In genomic region chr1:231690072-231690471, GRCh38 we compare ENCODE assay signal across 16 cellular contexts.
DNase-seq lines count a peak whose midpoint lies in the region; ATAC-seq, FAIRE-seq and TF ChIP-seq lines count a peak whose summit lies in the region.
"Had no signal": no experiment of that assay in that cellular context is flagged by ENCODE, and none has a peak within 500 bp of the region (broad histone marks: within the 10 kb centered on the region; RNA-seq: fewer than 3 reads in every experiment).

No MANE protein-coding gene starts in this region.

- TF ChIP-seq RAD21 in IMR-90 (IDR thresholded peaks at IDR 0.05; ENCODE audit: low read length): no peak

- H4K20me1 ChIP-seq in IMR-90 (ENCODE audit: insufficient read depth, low read length) (no peaks in the 10 kb centered on the region), PC-3 (ENCODE audit: low read length) (no peaks in the 10 kb centered on the region)

- peaks cover 8% of the 10 kb centered on the region; the same call in 1 of the 2 replicates for H3K9me1 ChIP-seq in IMR-90 (ENCODE audit: insufficient read depth, low read length)

- H3K27me3 ChIP-seq in IMR-90 (ENCODE audit: control insufficient read depth, insufficient read depth, low read length): no peaks in the 10 kb centered on the region
- H3K27me3 ChIP-seq in pancreas: no peaks in the 10 kb centered on the region
- H3K27me3 ChIP-seq in PC-3 (ENCODE audit: low read length): no peaks in the 10 kb centered on the region
- H3K27me3 ChIP-seq: brain microvascular endothelial cell had no signal

- TF ChIP-seq CTCF in IMR-90 (conservative IDR thresholded peaks at IDR 0.05; ENCODE audit: low read depth, low read length) (no peak), pancreas (IDR thresholded peaks at IDR 0.05) (no peak), PC-3 (conservative IDR thresholded peaks at IDR 0.05; ENCODE audit: low read depth, low read length) (no peak)

- no peak overlapping the region for H4K5ac ChIP-seq in IMR-90 (ENCODE audit: low read depth, low read length)

- H3K4me2 ChIP-seq in IMR-90 (ENCODE audit: low read depth, low read length) (no peak overlapping the region), PC-3 (ENCODE audit: low read length) (no peak overlapping the region)

- no peak for TF ChIP-seq POLR2A in IMR-90 (IDR thresholded peaks at IDR 0.05; ENCODE audit: low read depth, low read length)

- peaks cover 16 to 20% (median 18%) of the 10 kb centered on the region in 3 donors for H3K4me1 Mint-ChIP-seq in naive B cell

- peaks cover 9% of the 10 kb centered on the region; the same call in 1 of the 2 replicates for H3K4me1 ChIP-seq in IMR-90 (ENCODE audit: control insufficient read depth, insufficient read depth, low read length)
- no peaks in the 10 kb centered on the region for H3K4me1 ChIP-seq in pancreas
- H3K4me1 ChIP-seq in PC-3 (ENCODE audit: insufficient read depth, low read length): no peaks in the 10 kb centered on the region

- no peak overlapping the region for H2AK9ac ChIP-seq in IMR-90 (replicated peaks; ENCODE audit: low read depth, low read length, poor library complexity)

- H3K4me3 Mint-ChIP-seq in naive B cell: peak overlapping the region in 6 of 8 donors; percentile 16 to 66 (median 55)
- H3K4me3 Mint-ChIP-seq: activated CD4-positive, alpha-beta memory T cell treated with anti-CD3 and anti-CD28 coated beads, Interleukin-2, amount 10 ng/mL, durations not matched to agents 7 days and 5 days; CD8-positive, alpha-beta T cell had no signal

- DNase-seq in DMS53 treated with DMSO at 0.1 percent for 48 hours (lab: John Stamatoyannopoulos, UW; ENCODE audit: unreplicated experiment) (peak; percentile 78), IMR-90 (no peak), SHP77 treated with DMSO at 0.1 percent for 48 hours (lab: John Stamatoyannopoulos, UW) (peak; percentile 40), naive B cell (peak; percentile 63), pancreas (no peak), PC-3 (no peak)
- DNase-seq: activated CD4-positive, alpha-beta memory T cell treated with anti-CD3 and anti-CD28 coated beads, Interleukin-2, amount 10 ng/mL, durations not matched to agents 7 days and 5 days; activated gamma-delta T cell treated with Interleukin-2 at 50 U/mL for 16 hours; brain microvascular endothelial cell; CD8-positive, alpha-beta T cell; naive thymus-derived CD8-positive, alpha-beta T cell; NCI-H226; T-helper 9 cell had no signal

- H3K79me2 ChIP-seq in PC-3 (ENCODE audit: low read length): no peaks in the 10 kb centered on the region

- no peak for FAIRE-seq in pancreas (lab: Jason Lieb, UNC)

- no peak overlapping the region for H3K4me3 ChIP-seq in IMR-90 (ENCODE audit: insufficient read depth, low read depth, low read length)
- H3K4me3 ChIP-seq in pancreas: no peak overlapping the region
- no peak overlapping the region for H3K4me3 ChIP-seq in PC-3 (ENCODE audit: low read length)

- no peak overlapping the region for H2BK20ac ChIP-seq in IMR-90 (ENCODE audit: low read depth, low read length)

- no peak overlapping the region for H3K4ac ChIP-seq in IMR-90 (ENCODE audit: low read depth, low read length)

- dilution Hi-C loops in IMR-90 (cut with HindIII; ENCODE audit: low sequenced_read_pairs, unreplicated experiment): no loop called here

- intact Hi-C loops in IMR-90 (cut with micrococcal nuclease) (no loop called here), pancreas (cut with DNase I) (no loop called here), PC-3 (cut with micrococcal nuclease) (no loop called here)

- peaks cover 21 to 26% of the 10 kb centered on the region in 2 donors for H3K36me3 Mint-ChIP-seq in naive B cell

- no peaks in the 10 kb centered on the region; a peak in 1 of 4 replicates for H3K79me1 ChIP-seq in IMR-90 (ENCODE audit: low read depth in 1 of 2, low read length in 2 of 2)

- POLR2A ChIA-PET in IMR-90 (lab: Charles Lee; ENCODE audit: unreplicated experiment) (no interaction called here), PC-3 (lab: Charles Lee; ENCODE audit: unreplicated experiment) (no interaction called here)

- H3K56ac ChIP-seq in IMR-90 (ENCODE audit: extremely low read depth, insufficient read depth, low read length): no peak overlapping the region

- H3K23ac ChIP-seq in IMR-90 (ENCODE audit: low read depth, low read length): no peak overlapping the region

- no peak for ATAC-seq in IMR-90 (ENCODE audit: low read depth)
- ATAC-seq in naive B cell (ENCODE audit: low read depth in 2 of 2): peak; percentile 100
- ATAC-seq in GM21360 (IDR thresholded peaks at IDR 0.05; ENCODE audit: unreplicated experiment): no peak
- no peak for ATAC-seq in pancreas
- ATAC-seq in PC-3: no peak
- ATAC-seq: CD8-positive, alpha-beta T cell; naive thymus-derived CD8-positive, alpha-beta T cell had no signal

- no peak overlapping the region for H4K8ac ChIP-seq in IMR-90 (ENCODE audit: low read depth in 2 of 2, low read length in 2 of 2)

- H3K9me2 ChIP-seq in PC-3 (replicated peaks; ENCODE audit: low read length): no peaks in the 10 kb centered on the region

- H3K27ac ChIP-seq in IMR-90 (ENCODE audit: insufficient read depth, low read length) (no peak overlapping the region), pancreas (no peak overlapping the region), PC-3 (ENCODE audit: low read length) (no peak overlapping the region)
- H3K27ac ChIP-seq: brain microvascular endothelial cell, RWPE1 had no signal

- 96% methylated on average over 4 of the region's 9 CpGs; no CpG with 5 or more reads in 1 of the 2 experiments for WGBS in IMR-90 (ENCODE audit: extremely low coverage in 2 of 2, insufficient read length in 1 of 2), 2 experiments
- 58 to 61% methylated on average over 9 of the region's 9 CpGs for WGBS in pancreas, 2 donors

- H3K9me3 ChIP-seq in IMR-90 (ENCODE audit: control insufficient read depth, insufficient read depth, low read length) (peaks cover 2% of the 10 kb centered on the region; the same call in 1 of the 2 replicates), pancreas (no peaks in the 10 kb centered on the region), PC-3 (ENCODE audit: low read length) (no peaks in the 10 kb centered on the region)

- BruUV-seq in IMR-90 (replicated peaks; lab: Mats Ljungman, UMichigan) (no TSS peak), PC-3 (replicated peaks; lab: Mats Ljungman, UMichigan) (no TSS peak)

- H2AK5ac ChIP-seq in IMR-90 (ENCODE audit: low read depth, low read length): no peak overlapping the region

- CTCF ChIA-PET in IMR-90 (lab: Yijun Ruan, JAX): no interaction called here
- CTCF ChIA-PET in PC-3 (lab: Charles Lee): no interaction called here

- H3K9me3 Mint-ChIP-seq in naive B cell: peaks cover 0 to 22% (median 18%) of the 10 kb centered on the region in 7 donors

- no peak overlapping the region for H2BK5ac ChIP-seq in IMR-90 (ENCODE audit: low read depth, low read length, poor library complexity, severe bottlenecking)

- no peak overlapping the region; the same call in 1 of the 2 replicates for H3K18ac ChIP-seq in IMR-90 (ENCODE audit: low read depth, low read length)

- no peak overlapping the region for H2BK15ac ChIP-seq in IMR-90 (ENCODE audit: low read depth, low read length)

- in situ Hi-C loops in IMR-90 (cut with MboI; ENCODE audit: low sequenced_read_pairs): no loop called here

- H3K9ac ChIP-seq in IMR-90 (ENCODE audit: low read depth, low read length): no peak overlapping the region
- H3K9ac ChIP-seq in PC-3 (ENCODE audit: low read length): no peak overlapping the region

- peaks cover 53 to 79% (median 63%) of the 10 kb centered on the region in 3 donors for H3K27me3 Mint-ChIP-seq in naive B cell
- H3K27me3 Mint-ChIP-seq: activated CD4-positive, alpha-beta memory T cell treated with anti-CD3 and anti-CD28 coated beads, Interleukin-2, amount 10 ng/mL, durations not matched to agents 7 days and 5 days; naive thymus-derived CD8-positive, alpha-beta T cell had no signal

- no peak overlapping the region for H2AFZ ChIP-seq in IMR-90 (replicated peaks; ENCODE audit: low read length, poor library complexity)
- no peak overlapping the region for H2AFZ ChIP-seq in PC-3 (ENCODE audit: low read length)

- H4K91ac ChIP-seq in IMR-90 (ENCODE audit: insufficient read depth, low read depth, low read length): peak overlapping the region; percentile 18; the same call in 1 of the 2 replicates

- peaks cover 6% of the 10 kb centered on the region; the same call in 1 of the 2 replicates for H3K36me3 ChIP-seq in IMR-90 (ENCODE audit: control insufficient read depth, insufficient read depth, low read length)
- no peaks in the 10 kb centered on the region for H3K36me3 ChIP-seq in pancreas
- no peaks in the 10 kb centered on the region for H3K36me3 ChIP-seq in PC-3 (ENCODE audit: low read depth, low read length)
- H3K36me3 ChIP-seq: brain microvascular endothelial cell had no signal

- no peak overlapping the region for H2BK120ac ChIP-seq in IMR-90 (ENCODE audit: low read depth, low read length)

- no peak overlapping the region for H3K14ac ChIP-seq in IMR-90 (replicated peaks; ENCODE audit: low read depth, low read length)

- H3K27ac Mint-ChIP-seq in naive B cell: peak overlapping the region in 4 of 6 donors; percentile 4 to 79 (median 68)
- H3K27ac Mint-ChIP-seq: activated CD4-positive, alpha-beta memory T cell treated with anti-CD3 and anti-CD28 coated beads, Interleukin-2, amount 10 ng/mL, durations not matched to agents 7 days and 5 days; CD8-positive, alpha-beta T cell; IgD-negative memory B cell had no signal

- H3F3A ChIP-seq in PC-3 (ENCODE audit: low read length, unreplicated experiment): no peaks in the 10 kb centered on the region

TF ChIP-seq in IMR-90, 13 proteins besides CTCF, POLR2A, EP300 and RAD21:
- TF ChIP-seq NFE2L2 (IDR thresholded peaks at IDR 0.05; ENCODE audit: low read depth, low read length): no peak
- TF ChIP-seq USF2 (IDR thresholded peaks at IDR 0.05; ENCODE audit: low read depth, low read length): no peak
- TF ChIP-seq SMC3 (IDR thresholded peaks at IDR 0.05; ENCODE audit: low read depth, low read length): no peak
- TF ChIP-seq BHLHE40 (IDR thresholded peaks at IDR 0.05; ENCODE audit: low read depth, low read length): no peak
- no peak for TF ChIP-seq RCOR1 (IDR thresholded peaks at IDR 0.05; ENCODE audit: insufficient replicate concordance, low read length)
- TF ChIP-seq MAFK (IDR thresholded peaks at IDR 0.05; ENCODE audit: low read depth, low read length): no peak
- no peak for TF ChIP-seq RFX5 (IDR thresholded peaks at IDR 0.05; ENCODE audit: low read depth, low read length)
- no peak for TF ChIP-seq FOS (IDR thresholded peaks at IDR 0.05; ENCODE audit: low read depth, low read length)
- no peak for TF ChIP-seq MAZ (IDR thresholded peaks at IDR 0.05; ENCODE audit: borderline replicate concordance, low read depth, low read length)
- no peak for TF ChIP-seq CEBPB (IDR thresholded peaks at IDR 0.05; ENCODE audit: low read depth, low read length)

Comparison
In these comparisons a context has a peak if more than half of its experiments do, and no peak if none do; other contexts are left out.
1. DNase-seq: peak in DMS53 treated with DMSO at 0.1 percent for 48 hours (single experiment), SHP77 treated with DMSO at 0.1 percent for 48 hours (single experiment) and naive B cell (single experiment); none in IMR-90 (single experiment), pancreas (0 of 6) and PC-3 (single experiment).
2. ATAC-seq: peak in naive B cell (2 of 2); none in IMR-90 (single experiment), GM21360 (single experiment), pancreas (0 of 4) and PC-3 (single experiment).